ENCODE assay signal across 9 cellular contexts in genomic region chr1:222114536-222115156, GRCh38.
"Had no signal": no experiment of that assay in that cellular context is flagged by ENCODE, and none has a peak within 500 bp of the region (broad histone marks: within the 10 kb centered on the region; RNA-seq: fewer than 3 reads in every experiment).

No MANE protein-coding gene starts in this region.

- H3K27ac ChIP-seq: KMS-11 had no signal

- DNase-seq: H9, HFFc6, KBM-7 had no signal

- H3K4me3 ChIP-seq: GM23338 had no signal

- FAIRE-seq: H1, H54, HTR-8/SVneo had no signal

- ATAC-seq: GM23338, HCT116 had no signal

- H3K4me2 ChIP-seq: GM23338, KMS-11 had no signal

- H3K9ac ChIP-seq: KMS-11 had no signal
